8 cellular contexts compared by ENCODE assay signal in genomic region chr14:23302290-23303225, GRCh38. TPM values are rescaled to one million over a fixed set of nuclear protein-coding genes. Genes with fewer than 3 reads are reported as not detected.
DNase-seq lines count a peak whose midpoint lies in the region; ATAC-seq and TF ChIP-seq lines count a peak whose summit lies in the region.

TSS of gene PPP1R3E (minus strand) at chr14:23302859. CDS start at chr14:23302576, 283 bp downstream.

- peaks cover 0 to 2% (median 0%) of the 10 kb centered on the region in 7 donors for H3K9me3 Mint-ChIP-seq in CD14-positive monocyte

- H3K4me3 ChIP-seq in mucosa of stomach (ENCODE audit: low read length): peak within 1 kb of the TSS; percentile 56

- no peaks in the 10 kb centered on the region for H3K27me3 Mint-ChIP-seq in CD14-positive monocyte (ENCODE audit: low read depth in 3 of 3)

- no peak for DNase-seq in CD14-positive monocyte (ENCODE audit: low spot score)
- peak; percentile 76 for DNase-seq in HK-2 (ENCODE audit: unreplicated experiment)
- DNase-seq in NK-92 (lab: John Stamatoyannopoulos, UW; ENCODE audit: unreplicated experiment): peak; percentile 18
- peak; percentile 51 for DNase-seq in activated CD8-positive, alpha-beta memory T cell treated with anti-CD3 and anti-CD28 coated beads, Interleukin-2, amount 50 U/mL, for 24 hours (ENCODE audit: extremely low read depth)
- DNase-seq in epithelial cell of prostate (ENCODE audit: low read depth, low spot score): no peak
- peak; percentile 62 to 70 for DNase-seq in stimulated activated CD8-positive, alpha-beta memory T cell treated with anti-CD3 and anti-CD28 coated beads, Interleukin-7, amount 100 ng/mL, for 1 hour (ENCODE audit: low read depth in 2 of 2)

- peak within 1 kb of the TSS; percentile 85 for H3K27ac ChIP-seq in epithelial cell of prostate

- peaks cover 44% of the 10 kb centered on the region for H3K4me1 Mint-ChIP-seq in CD14-positive monocyte

- ATAC-seq in GM19397 (IDR thresholded peaks at IDR 0.05; ENCODE audit: unreplicated experiment): peak; percentile 33

- H3K27ac Mint-ChIP-seq in CD14-positive monocyte: peak within 1 kb of the TSS; percentile 93 to 97 (median 94)

- H3K4me1 ChIP-seq in mucosa of stomach (ENCODE audit: control insufficient read depth, insufficient read depth, low read length): peaks cover 37% of the 10 kb centered on the region

- no peaks in the 10 kb centered on the region for H3K27me3 ChIP-seq in mucosa of stomach (ENCODE audit: control insufficient read depth, insufficient read depth, low read length)

- H3K36me3 ChIP-seq in mucosa of stomach (ENCODE audit: control insufficient read depth, insufficient read depth, low read length): no peaks in the 10 kb centered on the region

- H3K4me3 Mint-ChIP-seq in CD14-positive monocyte: peak within 1 kb of the TSS; percentile 96 to 99

- TF ChIP-seq CTCF in CD14-positive monocyte (IDR thresholded peaks at IDR 0.05): no peak

- peaks cover 10 to 19% of the 10 kb centered on the region in 2 donors for H3K36me3 Mint-ChIP-seq in CD14-positive monocyte

- intact Hi-C loops in CD14-positive monocyte (cut with micrococcal nuclease): loop anchor here in 1 of 2 donors (10.0 kb wide), 1 partner anchor 718 kb away; the partner anchor contains the start of gene DAD1

- H3K9ac ChIP-seq in mucosa of stomach (ENCODE audit: low read length): peak within 1 kb of the TSS; percentile 83

- H3K9me3 ChIP-seq in mucosa of stomach (ENCODE audit: control insufficient read depth, low read length): no peaks in the 10 kb centered on the region

RNA-seq across cellular contexts. Expression of gene PPP1R3E, which starts in this region (rescaled TPM):
- under 1 TPM; 0.81 to 0.88 TPM for polyA plus RNA-seq in CD14-positive monocyte

Comparison
In these comparisons a context has a peak if more than half of its experiments do, and no peak if none do; other contexts are left out.
1. DNase-seq: peak in HK-2 (single experiment), NK-92 (single experiment), activated CD8-positive, alpha-beta memory T cell treated with anti-CD3 and anti-CD28 coated beads, Interleukin-2, amount 50 U/mL, for 24 hours (single experiment) and stimulated activated CD8-positive, alpha-beta memory T cell treated with anti-CD3 and anti-CD28 coated beads, Interleukin-7, amount 100 ng/mL, for 1 hour (2 of 2); none in CD14-positive monocyte (single experiment) and epithelial cell of prostate (single experiment).